31 cellular contexts compared by ENCODE assay signal in the genomic region with DNA sequence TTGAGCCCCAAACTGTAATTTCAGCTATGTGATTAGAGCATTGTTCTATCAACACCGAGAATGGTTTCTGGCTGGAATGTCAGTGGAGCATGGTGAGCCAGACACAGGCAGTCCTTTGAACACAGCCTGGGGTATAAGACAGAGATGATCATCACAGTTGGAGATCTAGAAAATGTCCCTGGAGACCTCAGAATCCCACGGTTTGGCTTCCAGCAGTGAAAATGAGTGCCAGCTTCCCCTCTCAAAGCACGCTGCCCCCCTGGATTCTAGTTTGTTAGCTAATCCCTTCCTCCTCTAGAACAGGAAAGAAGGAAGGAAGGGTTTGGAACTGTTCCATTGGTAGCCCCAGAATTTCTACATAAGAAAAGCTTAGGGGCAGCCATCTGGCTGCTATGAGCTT. TPM values are rescaled to one million over a fixed set of nuclear protein-coding genes. Genes with fewer than 3 reads are reported as not detected.
DNase-seq lines count a peak whose midpoint lies in the region; FAIRE-seq and TF ChIP-seq lines count a peak whose summit lies in the region.
"Had no signal": no experiment of that assay in that cellular context is flagged by ENCODE, and none has a peak within 500 bp of the region (broad histone marks: within the 10 kb centered on the region; RNA-seq: fewer than 3 reads in every experiment).

No MANE protein-coding gene starts in this region.

- no peak overlapping the region for H2AFZ ChIP-seq in H1 (ENCODE audit: low read length)

- no peaks in the 10 kb centered on the region for H4K20me1 ChIP-seq in H1 (replicated peaks in 1 of 2; ENCODE audit: control insufficient read depth in 1 of 2, insufficient read depth in 2 of 2, low read length in 2 of 2)

- H3K9me3 ChIP-seq in H1 (ENCODE audit: insufficient read depth in 2 of 2, low read depth in 1 of 2, low read length in 1 of 2) (no peaks in the 10 kb centered on the region), tibial nerve (no peaks in the 10 kb centered on the region)
- H3K9me3 ChIP-seq: heart left ventricle, MG63, sigmoid colon, testis, uterus had no signal

- CTCF ChIA-PET in H1 (lab: Charles Lee; ENCODE audit: partially characterized antibody) = interaction anchor here (1.0 to 1.2 kb wide), 2 partner anchors 34 to 141 kb away, joined by 3 read pairs; no protein-coding TSS in a partner anchor

- no peaks in the 10 kb centered on the region for H3K79me1 ChIP-seq in H1 (ENCODE audit: low read depth, low read length)

- no peak overlapping the region for H3K9ac ChIP-seq in H1 (replicated peaks in 1 of 4; ENCODE audit: extremely low read depth in 1 of 4, low read depth in 3 of 4, low read length in 3 of 4)

- H3K14ac ChIP-seq in H1 (ENCODE audit: insufficient read length) = no peak overlapping the region

- H4K91ac ChIP-seq in H1 (replicated peaks; ENCODE audit: insufficient read length, low read length) = no peak overlapping the region

- H3K27me3 ChIP-seq in H1 (replicated peaks in 1 of 4; ENCODE audit: control insufficient read depth in 3 of 4, extremely low read depth in 1 of 4, insufficient read depth in 3 of 4, low read length in 3 of 4) = no peaks in the 10 kb centered on the region
- no peaks in the 10 kb centered on the region for H3K27me3 ChIP-seq in tibial nerve
- H3K27me3 ChIP-seq: brain microvascular endothelial cell, heart left ventricle, MG63, sigmoid colon, testis, uterus had no signal

- no peak overlapping the region for H3K18ac ChIP-seq in H1 (ENCODE audit: extremely low read depth, low read length)

- H2BK120ac ChIP-seq in H1 (replicated peaks; ENCODE audit: low read depth, low read length) = no peak overlapping the region

- H4K5ac ChIP-seq in H1 (ENCODE audit: insufficient read length, low read depth, low read length) = no peak overlapping the region

- H3K36me3 ChIP-seq in H1 (ENCODE audit: control insufficient read depth in 2 of 4, insufficient read depth in 4 of 4, low read length in 3 of 4) (no peaks in the 10 kb centered on the region), tibial nerve (peaks cover 0 to 12% (median 0%) of the 10 kb centered on the region in 3 donors)
- H3K36me3 ChIP-seq: brain microvascular endothelial cell, heart left ventricle, MG63, sigmoid colon, uterus had no signal

- 54% methylated on average over 3 of the region's 3 CpGs; no CpG with 5 or more reads in 1 of the 2 experiments for WGBS in H1 (ENCODE audit: extremely low coverage in 1 of 2, insufficient coverage in 1 of 2, insufficient read length in 1 of 2, insufficient replicate concordance in 2 of 2, low coverage in 1 of 2, low lambda C conversion rate in 2 of 2, missing lambda C conversion rate in 1 of 2), 2 experiments
- 22 to 23% methylated on average over 3 of the region's 3 CpGs for WGBS in tibial nerve, 2 donors

- peak; percentile 18 for DNase-seq in NCI-H2171 treated with DMSO at 0.1 percent for 48 hours (lab: John Stamatoyannopoulos, UW)
- DNase-seq in NCI-H2171 (lab: John Stamatoyannopoulos, UW) = no peak
- DNase-seq in NCI-H2081 (lab: John Stamatoyannopoulos, UW) = peak; percentile 62 to 88
- DNase-seq in H1 (ENCODE audit: low read depth in 1 of 2, low spot score in 2 of 2) = no peak
- DNase-seq in skeletal muscle cell (ENCODE audit: low read depth) = peak; percentile 46
- no peak for DNase-seq in C1 segment of cervical spinal cord (lab: John Stamatoyannopoulos, UW)
- no peak for DNase-seq in stimulated activated naive CD4-positive, alpha-beta T cell (lab: John Stamatoyannopoulos, UW)
- no peak for DNase-seq in tibial nerve (ENCODE audit: low spot score in 2 of 2)
- DNase-seq: activated CD4-positive, alpha-beta memory T cell treated with anti-CD3 and anti-CD28 coated beads, Interleukin-2, amount 10 ng/mL, durations not matched to agents 7 days and 5 days; activated CD4-positive, alpha-beta T cell treated with anti-CD3 and anti-CD28 coated beads for 1 hour; activated CD8-positive, alpha-beta memory T cell treated with anti-CD3 and anti-CD28 coated beads, Interleukin-2, amount 50 U/mL, for 48 hours; activated naive CD4-positive, alpha-beta T cell treated with anti-CD3 and anti-CD28 coated beads, Interleukin-2, amount 50 U/mL, for 16 hours; amniotic stem cell; brain microvascular endothelial cell; effector memory CD4-positive, alpha-beta T cell; erythroblast; foreskin keratinocyte; GDM1; heart left ventricle; KG1; left colon; mesenchymal stem cell; MG63; NCI-H1436; NCI-H748 treated with DMSO at 0.1 percent for 48 hours; sigmoid colon; stimulated activated naive CD8-positive, alpha-beta T cell treated with anti-CD3 and anti-CD28 coated beads, Interleukin-15, Interleukin-2, amounts not matched to agents 100 U/mL and 50 U/mL, for 24 hours; testis; uterus had no signal

- no peak overlapping the region for H2BK15ac ChIP-seq in H1 (ENCODE audit: low read length)

- TF ChIP-seq EP300 in H1 (IDR thresholded peaks at IDR 0.05; ENCODE audit: borderline replicate concordance in 1 of 2, low read depth in 2 of 2, low read length in 2 of 2) (no peak), tibial nerve (IDR thresholded peaks at IDR 0.05) (no peak)

- H3K23ac ChIP-seq in H1 (ENCODE audit: insufficient read length) = no peak overlapping the region

- H3K23me2 ChIP-seq in H1 (ENCODE audit: low read depth, low read length) = no peaks in the 10 kb centered on the region

- H3K4me1 ChIP-seq in H1 (replicated peaks in 1 of 4; ENCODE audit: control insufficient read depth in 3 of 4, insufficient read depth in 4 of 4, low read length in 3 of 4) (no peaks in the 10 kb centered on the region; a peak in 1 of 7 replicates), tibial nerve (peaks cover 0 to 38% (median 8%) of the 10 kb centered on the region in 4 donors)
- H3K4me1 ChIP-seq: foreskin keratinocyte had no signal

- H3K4ac ChIP-seq in H1 (replicated peaks; ENCODE audit: insufficient read length, low read depth, low read length) = no peak overlapping the region

- POLR2A ChIA-PET in H1 (lab: Charles Lee; ENCODE audit: partially characterized antibody) = interaction anchor here (0.8 to 1.6 kb wide), 7 partner anchors 10 to 125 kb away, joined by 3 to 9 read pairs (median 4); no protein-coding TSS in a partner anchor

- H3K4me3 ChIP-seq in H1 (ENCODE audit: extremely low read depth in 1 of 4, insufficient read depth in 2 of 4, low read depth in 3 of 4, low read length in 4 of 4) = no peak overlapping the region
- H3K4me3 ChIP-seq in skeletal muscle cell (ENCODE audit: low read depth, low read length) = no peak overlapping the region
- no peak overlapping the region for H3K4me3 ChIP-seq in tibial nerve
- H3K4me3 ChIP-seq: heart left ventricle, MG63, sigmoid colon, testis, uterus had no signal

- TF ChIP-seq POLR2A in H1 (IDR thresholded peaks at IDR 0.05; ENCODE audit: control extremely low read depth in 1 of 2, low read depth in 2 of 2, low read length in 2 of 2) = no peak
- no peak for TF ChIP-seq POLR2A in tibial nerve (IDR thresholded peaks at IDR 0.05)

- TF ChIP-seq CTCF in H1 (IDR thresholded peaks at IDR 0.05; ENCODE audit: control extremely low read depth in 1 of 3, insufficient read depth in 1 of 3, low read depth in 1 of 3, low read length in 3 of 3) = no peak
- no peak for TF ChIP-seq CTCF in tibial nerve (IDR thresholded peaks at IDR 0.05)

- H3K79me2 ChIP-seq in H1 (ENCODE audit: control insufficient read depth in 1 of 2, insufficient read depth in 2 of 2, low read length in 2 of 2) = no peaks in the 10 kb centered on the region

- H3K56ac ChIP-seq in H1 (replicated peaks; ENCODE audit: insufficient read length, low read depth, low read length) = no peak overlapping the region

- H3K4me2 ChIP-seq in H1 (ENCODE audit: insufficient read depth in 1 of 2, low read depth in 2 of 2, low read length in 2 of 2) = no peak overlapping the region

- H2BK5ac ChIP-seq in H1 (ENCODE audit: low read depth, low read length) = 0 out of 2 replicates have a peak overlapping the region, but pooled peaks have one; percentile 35

- H2BK12ac ChIP-seq in H1 (ENCODE audit: low read depth, low read length) = no peak overlapping the region

- no peak overlapping the region for H2AK5ac ChIP-seq in H1 (ENCODE audit: low read depth, low read length)

- H3K27ac ChIP-seq in H1 (ENCODE audit: low read depth, low read length) (no peak overlapping the region), tibial nerve (no peak overlapping the region)
- H3K27ac ChIP-seq: brain microvascular endothelial cell, foreskin keratinocyte, heart left ventricle, RWPE1, sigmoid colon, testis, uterus had no signal

- no peak overlapping the region for H4K8ac ChIP-seq in H1 (ENCODE audit: extremely low read depth, insufficient read depth, low read length)

- peak; percentile 28 for FAIRE-seq in H1 (lab: Jason Lieb, UNC)
- FAIRE-seq: A204.1 had no signal

- TF ChIP-seq RAD21 in H1 (IDR thresholded peaks at IDR 0.05 in 1 of 2, conservative IDR thresholded peaks at IDR 0.05 in 1 of 2; ENCODE audit: low read depth in 2 of 2, low read length in 2 of 2) = no peak

- peak overlapping the region; percentile 67; the same call in 1 of the 2 replicates for H2BK20ac ChIP-seq in H1 (ENCODE audit: low read length)

TF ChIP-seq in H1, 55 proteins besides CTCF, POLR2A, EP300 and RAD21:
- TF ChIP-seq EZH2 (IDR thresholded peaks at IDR 0.05; ENCODE audit: low read depth, low read length, severe bottlenecking) (no peak), JUND (IDR thresholded peaks at IDR 0.05; ENCODE audit: low read length) (no peak), KDM5A (IDR thresholded peaks at IDR 0.05; ENCODE audit: low read length) (no peak), TEAD4 (IDR thresholded peaks at IDR 0.05; ENCODE audit: low read depth, low read length) (peak; percentile 78), NANOG (IDR thresholded peaks at IDR 0.05; ENCODE audit: insufficient read depth, low read depth, low read length, poor library complexity, severe bottlenecking) (peak; percentile 79)

RNA-seq across cellular contexts. Expression of a gene that starts 59.9 kb away (rescaled TPM):
- 22.5 and 24.5 TPM in 2 replicates for total RNA-seq in H1 (2021; fragmentation: NEBNext Ultra II Directional; extraction: Animal tissue kit (Norgen Biotek cat#: 25700))
- 7.3 and 7.8 TPM in 2 replicates for polyA plus RNA-seq in H1 (2011; rRNA removed)
- polyA plus RNA-seq in H1 (2011; cell fraction: cytosol; rRNA removed) = 8.5 TPM
- polyA plus RNA-seq in H1 (2011; cell fraction: nucleus; rRNA removed) = 11.7 TPM
- 10.6 to 13.5 TPM (median 12.2 TPM) in 4 replicates for polyA plus RNA-seq in H1 (2012, experiment 1 of 2)
- 1.0 TPM for polyA plus RNA-seq in H1 (2012, experiment 2 of 2)
- 10.1 TPM for polyA plus RNA-seq in H1 (2013, experiment 1 of 2)
- 10.1 TPM for polyA plus RNA-seq in H1 (2013, experiment 2 of 2)
- polyA minus RNA-seq in H1 (2011; rRNA and poly(A)+ RNA removed) = 16.5 and 28.6 TPM in 2 replicates
- polyA minus RNA-seq in H1 (2011; cell fraction: cytosol; rRNA and poly(A)+ RNA removed) = 15.0 TPM
- 33.7 TPM for polyA minus RNA-seq in H1 (2011; cell fraction: nucleus; rRNA and poly(A)+ RNA removed)
- total RNA-seq in tibial nerve = 100 to 1,000 TPM; 114 to 222 (median 138) TPM

Comparison
In these comparisons a context has a peak if more than half of its experiments do, and no peak if none do; other contexts are left out.
1. DNase-seq: peak in NCI-H2171 treated with DMSO at 0.1 percent for 48 hours (single experiment), NCI-H2081 (2 of 2) and skeletal muscle cell (single experiment); none in NCI-H2171 (single experiment), H1 (0 of 2), C1 segment of cervical spinal cord (0 of 14), stimulated activated naive CD4-positive, alpha-beta T cell (0 of 6) and tibial nerve (0 of 2).